Comparison of ENCODE assay signal across 19 cellular contexts in genomic region chr9:86926130-86926529, GRCh38. TPM values are rescaled to one million over a fixed set of nuclear protein-coding genes. Genes with fewer than 3 reads are reported as not detected.
DNase-seq lines count a peak whose midpoint lies in the region; ATAC-seq and TF ChIP-seq lines count a peak whose summit lies in the region.
"Had no signal": no experiment of that assay in that cellular context is flagged by ENCODE, and none has a peak within 500 bp of the region (broad histone marks: within the 10 kb centered on the region; RNA-seq: fewer than 3 reads in every experiment).

No MANE protein-coding gene starts in this region.

- H3K27ac ChIP-seq in SK-N-SH (ENCODE audit: low read depth in 2 of 2, low read length in 1 of 2) (peak overlapping the region in 1 of 2 experiments; percentile 41; a peak in 1 of 4 replicates), SK-N-MC (peak overlapping the region; percentile 93)
- H3K27ac ChIP-seq: C4-2B, KMS-11 had no signal

- H3K4me2 ChIP-seq in SK-N-SH = no peak overlapping the region
- H3K4me2 ChIP-seq: KMS-11 had no signal

- no peaks in the 10 kb centered on the region for H3F3A ChIP-seq in SK-N-SH (replicated peaks; ENCODE audit: insufficient read depth)

- no peaks in the 10 kb centered on the region for H3K9me3 ChIP-seq in SK-N-SH
- no peaks in the 10 kb centered on the region for H3K9me3 ChIP-seq in SK-N-MC (ENCODE audit: low read depth, low read length)

- no peak for DNase-seq in SK-N-SH
- DNase-seq in SK-N-MC (ENCODE audit: low read depth, low spot score) = no peak
- peak; percentile 22 for DNase-seq in iris pigment epithelial cell (ENCODE audit: low read depth)
- DNase-seq in NCI-H748 (lab: John Stamatoyannopoulos, UW; ENCODE audit: unreplicated experiment) = no peak
- DNase-seq in stimulated activated CD8-positive, alpha-beta memory T cell treated with anti-CD3 and anti-CD28 coated beads, Interleukin-4, amount 100 ng/mL, for 48 hours = no peak
- no peak for DNase-seq in NCI-H1105 treated with DMSO at 0.1 percent for 48 hours (lab: John Stamatoyannopoulos, UW)
- DNase-seq: 8988T; DND-41; GF-D8; MM.1S; NCI-H1417 treated with DMSO at 0.1 percent for 48 hours; NCI-H1930; NCI-H526 treated with DMSO at 0.1 percent for 48 hours; NK-92 treated with Interleukin-12 subunit alpha and Interleukin-12 subunit beta, amount 100 ng/mL, for 24 hours; SHP77 treated with DMSO at 0.1 percent for 48 hours had no signal

- TF ChIP-seq RAD21 in SK-N-SH (IDR thresholded peaks at IDR 0.05; ENCODE audit: low read length) = no peak

- ATAC-seq in SK-N-SH treated with all-trans-retinoic acid at 6 μM for 48 hours = peak; percentile 42
- ATAC-seq in GM21529 (IDR thresholded peaks at IDR 0.05; ENCODE audit: unreplicated experiment) = no peak

- CTCF ChIA-PET in SK-N-SH (lab: Yijun Ruan, JAX) = interaction anchor here (0.8 kb wide), 1 partner anchor 9 kb away, joined by 3 read pairs; no protein-coding TSS in a partner anchor

- WGBS in SK-N-SH (ENCODE audit: low lambda C conversion rate) = 73% methylated on average over 3 of the region's 3 CpGs

- no peak for TF ChIP-seq EP300 in SK-N-SH (IDR thresholded peaks at IDR 0.05; ENCODE audit: borderline replicate concordance in 1 of 2, low read depth in 1 of 2, low read length in 1 of 2)

- H3K4me3 ChIP-seq in SK-N-SH (ENCODE audit: low read depth in 2 of 2, low read length in 1 of 2) (no peak overlapping the region), SK-N-MC (peak overlapping the region; percentile 42)

- H3K27me3 ChIP-seq in SK-N-SH (ENCODE audit: insufficient read depth) = no peaks in the 10 kb centered on the region

- H2AFZ ChIP-seq in SK-N-SH (ENCODE audit: low read depth) = no peak overlapping the region

- H4K20me1 ChIP-seq in SK-N-SH (ENCODE audit: insufficient read depth) = no peaks in the 10 kb centered on the region

- H3K9ac ChIP-seq in SK-N-SH (no peak overlapping the region), SK-N-MC (ENCODE audit: insufficient read length) (no peak overlapping the region)
- H3K9ac ChIP-seq: KMS-11 had no signal

- TF ChIP-seq CTCF in SK-N-SH (IDR thresholded peaks at IDR 0.05) = no peak

- POLR2A ChIA-PET in SK-N-SH (lab: Yijun Ruan, JAX) = no interaction called here

- H3K36me3 ChIP-seq in SK-N-SH (replicated peaks in 1 of 2; ENCODE audit: control insufficient read depth in 1 of 2, insufficient read depth in 2 of 2, low read length in 1 of 2) (no peaks in the 10 kb centered on the region), SK-N-MC (ENCODE audit: insufficient read depth, low read length) (no peaks in the 10 kb centered on the region)

- H3K4me1 ChIP-seq in SK-N-SH (ENCODE audit: control insufficient read depth in 1 of 2, insufficient read depth in 2 of 2, low read depth in 1 of 2, low read length in 1 of 2) = peaks cover 0 to 6% of the 10 kb centered on the region in 2 experiments; a peak in 3 of 4 replicates

- H3K79me2 ChIP-seq in SK-N-SH (ENCODE audit: insufficient read depth) = no peaks in the 10 kb centered on the region

- H3K9me2 ChIP-seq in SK-N-SH = no peaks in the 10 kb centered on the region

TF ChIP-seq in SK-N-SH treated with all-trans-retinoic acid at 6 μM for 48 hours, 23 proteins besides CTCF, POLR2A, EP300 and RAD21:
- TF ChIP-seq ZNF8 (CRISPR knock-in tag; IDR thresholded peaks at IDR 0.05) = no peak
- TF ChIP-seq TOX (CRISPR knock-in tag; IDR thresholded peaks at IDR 0.05; ENCODE audit: borderline replicate concordance) = no peak
- TF ChIP-seq CSDC2 (CRISPR knock-in tag; IDR thresholded peaks at IDR 0.05) = no peak
- TF ChIP-seq SNAI2 (CRISPR knock-in tag; IDR thresholded peaks at IDR 0.05) = no peak
- TF ChIP-seq ESRRG (CRISPR knock-in tag; IDR thresholded peaks at IDR 0.05) = no peak
- TF ChIP-seq CREB5 (CRISPR knock-in tag; IDR thresholded peaks at IDR 0.05; ENCODE audit: low read depth) = no peak
- TF ChIP-seq RARB (CRISPR knock-in tag; IDR thresholded peaks at IDR 0.05) = no peak
- no peak for TF ChIP-seq OSR1 (CRISPR knock-in tag; IDR thresholded peaks at IDR 0.05)
- no peak for TF ChIP-seq BACH2 (CRISPR knock-in tag; IDR thresholded peaks at IDR 0.05; ENCODE audit: borderline replicate concordance)
- TF ChIP-seq TCF4 (CRISPR knock-in tag; IDR thresholded peaks at IDR 0.05; ENCODE audit: borderline replicate concordance) = no peak
- TF ChIP-seq GLIS3 (CRISPR knock-in tag; IDR thresholded peaks at IDR 0.05) = no peak

TF ChIP-seq in SK-N-SH, 30 proteins besides CTCF, POLR2A, EP300 and RAD21:
- no peak for TF ChIP-seq TEAD4 (IDR thresholded peaks at IDR 0.05; ENCODE audit: borderline replicate concordance, insufficient read depth)
- TF ChIP-seq ELF1 (IDR thresholded peaks at IDR 0.05) = no peak
- TF ChIP-seq, protein P1, sequence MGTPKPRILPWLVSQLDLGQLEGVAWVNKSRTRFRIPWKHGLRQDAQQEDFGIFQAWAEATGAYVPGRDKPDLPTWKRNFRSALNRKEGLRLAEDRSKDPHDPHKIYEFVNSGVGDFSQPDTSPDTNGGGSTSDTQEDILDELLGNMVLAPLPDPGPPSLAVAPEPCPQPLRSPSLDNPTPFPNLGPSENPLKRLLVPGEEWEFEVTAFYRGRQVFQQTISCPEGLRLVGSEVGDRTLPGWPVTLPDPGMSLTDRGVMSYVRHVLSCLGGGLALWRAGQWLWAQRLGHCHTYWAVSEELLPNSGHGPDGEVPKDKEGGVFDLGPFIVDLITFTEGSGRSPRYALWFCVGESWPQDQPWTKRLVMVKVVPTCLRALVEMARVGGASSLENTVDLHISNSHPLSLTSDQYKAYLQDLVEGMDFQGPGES (IDR thresholded peaks at IDR 0.05; ENCODE audit: low read depth, low read length) = no peak

RNA-seq across cellular contexts. Expression of gene GAS1, which starts 21.2 kb away (rescaled TPM):
- 37.8 and 38.9 TPM in 2 replicates for polyA plus RNA-seq in SK-N-SH (2012; rRNA removed)
- 31.7 and 34.2 TPM in 2 replicates for polyA plus RNA-seq in SK-N-SH (2012; cell fraction: cytosol; rRNA removed)
- 34.5 and 40.1 TPM in 2 replicates for polyA plus RNA-seq in SK-N-SH (2012; cell fraction: nucleus; rRNA removed)
